In the genomic region with DNA sequence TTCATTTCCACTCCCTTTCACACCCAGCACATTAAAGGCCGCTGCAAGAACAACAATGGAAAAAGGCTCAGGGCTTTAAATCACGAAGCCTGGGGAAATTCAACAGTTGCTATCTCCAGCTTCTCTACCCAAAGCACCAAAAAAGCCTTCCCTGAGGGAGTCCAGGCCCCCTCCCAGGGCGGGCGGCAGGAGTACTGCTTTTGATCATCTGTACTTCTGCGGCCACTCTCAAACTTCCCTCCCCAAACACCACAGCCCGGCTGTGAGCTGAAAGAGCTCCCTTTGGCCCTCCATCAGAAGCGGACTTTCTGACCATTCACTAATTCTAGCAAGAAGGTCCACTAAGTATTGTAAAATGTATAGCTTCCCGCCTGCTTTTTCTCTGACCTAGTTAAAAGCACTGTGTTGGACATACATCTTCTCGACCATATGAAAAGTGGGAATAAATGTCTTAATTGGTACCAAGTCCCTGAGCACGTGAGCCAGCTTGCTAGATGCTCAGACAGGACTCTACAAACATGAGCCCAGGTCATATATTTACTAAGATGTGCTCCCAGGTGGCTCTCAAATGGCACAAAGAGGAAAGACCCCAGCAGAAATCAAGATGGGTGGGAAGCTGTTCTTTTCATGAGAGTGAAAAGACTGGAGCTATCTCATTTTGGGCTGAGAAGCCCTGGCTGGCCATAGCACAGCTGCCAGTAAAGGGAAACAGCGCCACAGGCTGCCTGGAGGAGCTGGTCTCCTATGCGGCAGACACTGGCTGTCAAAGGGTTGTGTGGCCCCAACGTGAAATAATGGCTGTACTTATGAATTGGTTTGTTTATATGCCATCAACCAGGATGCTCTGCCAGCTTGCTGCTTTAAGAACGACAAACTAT, we compare ENCODE assay signal across 8 cellular contexts. TPM values are rescaled to one million over a fixed set of nuclear protein-coding genes. Genes with fewer than 3 reads are reported as not detected.
DNase-seq lines count a peak whose midpoint lies in the region; ATAC-seq and TF ChIP-seq lines count a peak whose summit lies in the region.

No MANE protein-coding gene starts in this region.

- no peak for TF ChIP-seq CTCF in heart left ventricle (IDR thresholded peaks at IDR 0.05)

- no peaks in the 10 kb centered on the region for H3K9me3 ChIP-seq in heart left ventricle

- no peaks in the 10 kb centered on the region for H3K36me3 ChIP-seq in heart left ventricle

- WGBS in heart left ventricle, 4 donors, result 84 to 89% (median 87%) methylated on average over 12 to 14 of the region's 14 CpGs

- no peak for TF ChIP-seq POLR2A in heart left ventricle (IDR thresholded peaks at IDR 0.05)

- no peaks in the 10 kb centered on the region for H3K27me3 ChIP-seq in heart left ventricle

- intact Hi-C loops in heart left ventricle (cut with DNase I), result loop anchor here in 1 of 10 donors (10.0 kb wide), 1 partner anchor 56 kb away; a partner anchor contains a TSS
- intact Hi-C loops in left ventricle myocardium superior (cut with micrococcal nuclease), result no loop called here

- ATAC-seq in heart left ventricle, result no peak
- ATAC-seq in left ventricle myocardium superior, result no peak
- peak; percentile 17 for ATAC-seq in HG02938 (IDR thresholded peaks at IDR 0.05; ENCODE audit: unreplicated experiment)

- H3K4me1 ChIP-seq in heart left ventricle, result peaks cover 8 to 97% (median 70%) of the 10 kb centered on the region in 12 donors

- DNase-seq in heart left ventricle (no peak), left ventricle myocardium superior (no peak), putamen (ENCODE audit: low spot score) (no peak), NCI-H2171 treated with DMSO at 0.1 percent for 48 hours (lab: John Stamatoyannopoulos, UW) (no peak), NCI-H526 (lab: John Stamatoyannopoulos, UW) (no peak)
- DNase-seq in activated T-cell treated with anti-CD3 and anti-CD28 coated beads, Interleukin-2, amount 50 U/mL, for 48 hours, result peak; percentile 34 to 38
- DNase-seq in stimulated activated CD8-positive, alpha-beta memory T cell treated with anti-CD3 and anti-CD28 coated beads, Interleukin-4, amount 100 ng/mL, for 48 hours, result peak; percentile 62

- peak overlapping the region in 8 of 12 donors; percentile 20 to 85 (median 32) for H3K27ac ChIP-seq in heart left ventricle

- peak overlapping the region in 1 of 12 donors; percentile 25 for H3K4me3 ChIP-seq in heart left ventricle

RNA-seq across cellular contexts. Expression of a gene that starts 58.6 kb away (rescaled TPM):
- 10 to 100 TPM; 25.0 to 65.8 (median 41.9) TPM for total RNA-seq in heart left ventricle
- polyA plus RNA-seq in heart left ventricle, result 10 to 100 TPM; 16.2 to 41.5 TPM
- total RNA-seq in left ventricle myocardium superior, result 33.7 TPM

Comparison
In these comparisons a context has a peak if more than half of its experiments do, and no peak if none do; other contexts are left out.
1. DNase-seq: peak in activated T-cell treated with anti-CD3 and anti-CD28 coated beads, Interleukin-2, amount 50 U/mL, for 48 hours (2 of 2) and stimulated activated CD8-positive, alpha-beta memory T cell treated with anti-CD3 and anti-CD28 coated beads, Interleukin-4, amount 100 ng/mL, for 48 hours (single experiment); none in heart left ventricle (0 of 5), left ventricle myocardium superior (single experiment), putamen (single experiment), NCI-H2171 treated with DMSO at 0.1 percent for 48 hours (single experiment) and NCI-H526 (0 of 2).